In the genomic region with DNA sequence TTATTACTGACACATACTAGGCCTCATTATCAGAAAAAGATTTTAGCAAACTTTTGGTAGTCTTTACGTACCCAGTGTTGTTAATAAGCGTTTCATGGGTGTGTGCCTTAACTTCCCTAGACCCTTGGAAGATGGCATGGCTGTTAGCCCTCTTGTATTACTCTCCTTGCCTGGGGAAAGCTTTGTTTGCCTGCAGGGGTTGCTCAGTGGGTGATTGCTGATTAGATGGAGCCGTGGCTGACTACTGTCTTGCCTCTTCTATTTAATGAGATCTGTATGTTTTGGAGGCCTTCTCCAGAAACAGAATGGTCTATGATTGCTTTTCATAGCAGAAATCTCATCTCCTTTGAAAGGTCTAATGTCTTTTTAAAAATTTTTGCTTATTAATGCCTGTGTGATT, we compare ENCODE assay signal across 24 cellular contexts. TPM values are rescaled to one million over a fixed set of nuclear protein-coding genes. Genes with fewer than 3 reads are reported as not detected.
DNase-seq lines count a peak whose midpoint lies in the region; ATAC-seq lines count a peak whose summit lies in the region.
"Had no signal": no experiment of that assay in that cellular context is flagged by ENCODE, and none has a peak within 500 bp of the region (broad histone marks: within the 10 kb centered on the region; RNA-seq: fewer than 3 reads in every experiment).

No MANE protein-coding gene starts in this region.

- no peak overlapping the region for H2BK15ac ChIP-seq in mesendoderm (replicated peaks; ENCODE audit: low read depth)

- peaks cover 62% of the 10 kb centered on the region for H3K36me3 Mint-ChIP-seq in activated CD4-positive, alpha-beta T cell treated with anti-CD3 and anti-CD28 coated beads for 36 hours (ENCODE audit: low read depth)
- H3K36me3 Mint-ChIP-seq in stimulated activated naive CD8-positive, alpha-beta T cell treated with anti-CD3 and anti-CD28 coated beads, Interleukin-15, Interleukin-2, amounts not matched to agents 100 ng/mL and 50 ng/mL, for 24 hours (ENCODE audit: low read depth): peaks cover 85% of the 10 kb centered on the region

- H3K56ac ChIP-seq in mesendoderm (ENCODE audit: low read length): no peak overlapping the region

- no peaks in the 10 kb centered on the region for H3K9me3 Mint-ChIP-seq in activated CD4-positive, alpha-beta T cell treated with anti-CD3 and anti-CD28 coated beads for 36 hours (ENCODE audit: low read depth)
- no peaks in the 10 kb centered on the region for H3K9me3 Mint-ChIP-seq in stimulated activated naive CD8-positive, alpha-beta T cell treated with anti-CD3 and anti-CD28 coated beads, Interleukin-15, Interleukin-2, amounts not matched to agents 100 ng/mL and 50 ng/mL, for 24 hours
- H3K9me3 Mint-ChIP-seq: CD14-positive monocyte had no signal

- H4K5ac ChIP-seq in mesendoderm (ENCODE audit: low read length): no peak overlapping the region

- intact Hi-C loops in activated CD4-positive, alpha-beta T cell treated with anti-CD3 and anti-CD28 coated beads for 36 hours (cut with DNase I, micrococcal nuclease): no loop called here

- H3K23ac ChIP-seq in mesendoderm (ENCODE audit: low read length): no peak overlapping the region

- peak overlapping the region; percentile 60 for H3K27ac Mint-ChIP-seq in activated CD4-positive, alpha-beta T cell treated with anti-CD3 and anti-CD28 coated beads for 36 hours
- H3K27ac Mint-ChIP-seq in stimulated activated naive CD8-positive, alpha-beta T cell treated with anti-CD3 and anti-CD28 coated beads, Interleukin-15, Interleukin-2, amounts not matched to agents 100 ng/mL and 50 ng/mL, for 24 hours: peak overlapping the region; percentile 58

- H3K27me3 ChIP-seq in mesendoderm (ENCODE audit: insufficient read depth, low read length, poor library complexity): no peaks in the 10 kb centered on the region
- H3K27me3 ChIP-seq: BE2C, SJCRH30 had no signal

- H2BK120ac ChIP-seq in mesendoderm (ENCODE audit: low read depth, low read length): no peak overlapping the region

- POLR2A ChIA-PET in activated CD4-positive, alpha-beta T cell treated with anti-CD3 and anti-CD28 coated beads for 36 hours (lab: Charles Lee): no interaction called here

- DNase-seq in activated CD4-positive, alpha-beta T cell treated with anti-CD3 and anti-CD28 coated beads for 36 hours: no peak
- DNase-seq in activated CD4-positive, alpha-beta T cell treated with anti-CD3 and anti-CD28 coated beads, Interleukin-2, amount 50 U/mL, for 1 hour: no peak
- no peak for DNase-seq in stimulated activated naive CD8-positive, alpha-beta T cell treated with anti-CD3 and anti-CD28 coated beads, Interleukin-15, Interleukin-2, amounts not matched to agents 100 U/mL and 50 U/mL, for 24 hours
- DNase-seq in mesendoderm (peak; percentile 54), HUDEP-2 (lab: John Stamatoyannopoulos, UW; ENCODE audit: unreplicated experiment in 76 of 76) (no peak)
- DNase-seq in stimulated activated naive CD4-positive, alpha-beta T cell (lab: John Stamatoyannopoulos, UW): no peak
- DNase-seq: 8988T; ACHN; BE2C; DMS53; NCI-H1048; NCI-H1417; NCI-H2081; NCI-H2171; NCI-H774; NK-92 treated with Interleukin-12 subunit alpha and Interleukin-12 subunit beta, amount 100 ng/mL, for 24 hours; PC-3; SJCRH30 had no signal

- no peak overlapping the region for H3K18ac ChIP-seq in mesendoderm (ENCODE audit: low read length)

- no peak overlapping the region for H3K4me3 ChIP-seq in mesendoderm (ENCODE audit: low read length)
- H3K4me3 ChIP-seq: SJCRH30 had no signal

- no peaks in the 10 kb centered on the region for H3K79me1 ChIP-seq in mesendoderm (ENCODE audit: low read length)

- H3K79me2 ChIP-seq in mesendoderm (ENCODE audit: control insufficient read depth, insufficient read depth, low read length): no peaks in the 10 kb centered on the region

- H3K27ac ChIP-seq in mesendoderm (ENCODE audit: low read depth, low read length): no peak overlapping the region
- H3K27ac ChIP-seq: HL-60, SJCRH30 had no signal

- no peak overlapping the region for H3K9ac ChIP-seq in mesendoderm (ENCODE audit: low read length)

- no peak overlapping the region for H2BK5ac ChIP-seq in mesendoderm (ENCODE audit: low read length)

- no peak overlapping the region for H2AK5ac ChIP-seq in mesendoderm (ENCODE audit: low read length)

- no peak overlapping the region for H3K4me2 ChIP-seq in mesendoderm (ENCODE audit: low read length)

- H3K4me1 ChIP-seq in mesendoderm (ENCODE audit: control insufficient read depth, low read depth, low read length): no peaks in the 10 kb centered on the region
- H3K4me1 ChIP-seq: BE2C, SJCRH30 had no signal

- no peak overlapping the region for H3K4ac ChIP-seq in mesendoderm (ENCODE audit: low read depth, low read length)

- H3K4me1 Mint-ChIP-seq in activated CD4-positive, alpha-beta T cell treated with anti-CD3 and anti-CD28 coated beads for 36 hours: peaks cover 8% of the 10 kb centered on the region
- peaks cover 9% of the 10 kb centered on the region for H3K4me1 Mint-ChIP-seq in stimulated activated naive CD8-positive, alpha-beta T cell treated with anti-CD3 and anti-CD28 coated beads, Interleukin-15, Interleukin-2, amounts not matched to agents 100 ng/mL and 50 ng/mL, for 24 hours (ENCODE audit: low read depth)
- H3K4me1 Mint-ChIP-seq: CD14-positive monocyte had no signal

- no peak overlapping the region for H4K8ac ChIP-seq in mesendoderm (ENCODE audit: low read depth, low read length)

- no peak for ATAC-seq in activated CD4-positive, alpha-beta T cell treated with anti-CD3 and anti-CD28 coated beads for 36 hours
- no peak for ATAC-seq in stimulated activated naive CD8-positive, alpha-beta T cell treated with anti-CD3 and anti-CD28 coated beads, Interleukin-15, Interleukin-2, amounts not matched to agents 100 U/mL and 50 U/mL, for 24 hours
- ATAC-seq in GM21619 (IDR thresholded peaks at IDR 0.05; ENCODE audit: unreplicated experiment): no peak
- ATAC-seq: PC-3 had no signal

- CTCF ChIA-PET in activated CD4-positive, alpha-beta T cell treated with anti-CD3 and anti-CD28 coated beads for 36 hours (lab: Charles Lee): interaction anchor here (0.6 kb wide), 1 partner anchor 1644 kb away, joined by 5 read pairs; no protein-coding TSS in a partner anchor

- H3K36me3 ChIP-seq in mesendoderm (ENCODE audit: control insufficient read depth, insufficient read depth, low read length): peaks cover 9% of the 10 kb centered on the region

- H3K27me3 Mint-ChIP-seq in activated CD4-positive, alpha-beta T cell treated with anti-CD3 and anti-CD28 coated beads for 36 hours: no peaks in the 10 kb centered on the region
- H3K27me3 Mint-ChIP-seq in stimulated activated naive CD8-positive, alpha-beta T cell treated with anti-CD3 and anti-CD28 coated beads, Interleukin-15, Interleukin-2, amounts not matched to agents 100 ng/mL and 50 ng/mL, for 24 hours: no peaks in the 10 kb centered on the region

- no peak overlapping the region for H3K4me3 Mint-ChIP-seq in activated CD4-positive, alpha-beta T cell treated with anti-CD3 and anti-CD28 coated beads for 36 hours
- H3K4me3 Mint-ChIP-seq in stimulated activated naive CD8-positive, alpha-beta T cell treated with anti-CD3 and anti-CD28 coated beads, Interleukin-15, Interleukin-2, amounts not matched to agents 100 ng/mL and 50 ng/mL, for 24 hours: no peak overlapping the region
- H3K4me3 Mint-ChIP-seq: CD14-positive monocyte had no signal

- no CpG with 5 or more reads among the region's 3 CpGs for WGBS in mesendoderm (ENCODE audit: extremely low coverage, insufficient coverage, low lambda C conversion rate)

RNA-seq across cellular contexts. Expression of a gene that starts 11.5 kb away (rescaled TPM):
- not detected for total RNA-seq in activated CD4-positive, alpha-beta T cell treated with anti-CD3 and anti-CD28 coated beads for 36 hours
- polyA plus RNA-seq in mesendoderm (2013, experiment 1 of 2): not detected
- polyA plus RNA-seq in mesendoderm (2013, experiment 2 of 2): not detected
- total RNA-seq: Daoy, G401, PC-3, SJCRH30 had no signal
- polyA plus RNA-seq: CD14-positive monocyte had no signal

RNA-seq across cellular contexts. Expression of a gene that starts 11.8 kb away (rescaled TPM):
- total RNA-seq in activated CD4-positive, alpha-beta T cell treated with anti-CD3 and anti-CD28 coated beads for 36 hours: 10 to 100 TPM; 16.2 to 18.2 TPM
- 12.3 TPM for polyA plus RNA-seq in mesendoderm (2013, experiment 1 of 2)
- polyA plus RNA-seq in mesendoderm (2013, experiment 2 of 2): 11.5 TPM
